Comparison of ENCODE assay signal across 28 cellular contexts in the genomic region with DNA sequence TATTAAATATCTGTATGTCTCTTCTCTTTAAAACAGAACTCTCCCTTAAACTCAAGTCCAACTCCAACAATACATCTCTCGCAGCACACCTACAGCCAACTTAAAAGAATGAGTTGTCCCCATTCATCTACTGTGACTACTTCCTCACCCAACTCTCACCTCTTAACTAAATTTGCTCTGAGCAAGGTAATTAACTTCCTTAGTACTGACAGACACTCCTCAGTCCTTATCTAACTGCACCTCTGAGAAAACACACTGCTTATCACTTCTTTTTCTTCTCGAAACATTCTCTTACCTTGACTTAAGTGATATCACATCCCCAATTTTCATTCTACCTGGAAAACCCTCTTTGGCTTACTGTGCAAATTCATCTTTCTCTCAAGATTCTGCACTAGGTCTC.
"Had no signal": no experiment of that assay in that cellular context is flagged by ENCODE, and none has a peak within 500 bp of the region (broad histone marks: within the 10 kb centered on the region; RNA-seq: fewer than 3 reads in every experiment).

No MANE protein-coding gene starts in this region.

- H3K27ac ChIP-seq: colonic mucosa, esophagus squamous epithelium, left lung, ovary, psoas muscle, sigmoid colon, spleen, testis, tibial artery had no signal

- H3K4me3 ChIP-seq: colonic mucosa, esophagus squamous epithelium, left lung, ovary, psoas muscle, sigmoid colon, spleen, testis, tibial artery had no signal

- H3K4me1 ChIP-seq: left lung, testis had no signal

- H3K9me3 Mint-ChIP-seq: dendritic cell treated with granulocyte-macrophage colony-stimulating factor and Interleukin-4, amounts not matched to agents 40 ng/mL and 50 ng/mL, for 4 days; naive thymus-derived CD8-positive, alpha-beta T cell; stimulated activated memory B cell treated with anti-CD40 and anti-IgM and Interleukin-4, amounts not matched to agents 10 μg/mL and 1 μg/mL and 100 μg/mL, for 72 hours; type B pancreatic cell had no signal

- DNase-seq: colonic mucosa; effector CD8-positive, alpha-beta T cell; erythroblast; esophagus squamous epithelium; foreskin melanocyte; head of caudate nucleus; kidney; left lung; mesenchymal stem cell; midbrain; naive thymus-derived CD8-positive, alpha-beta T cell; nephron progenitor cell; occipital lobe; ovary; posterior cingulate gyrus; psoas muscle; right cardiac atrium; sigmoid colon; spleen; stimulated activated CD4-positive, alpha-beta T cell treated with anti-CD3 and anti-CD28 coated beads, Interleukin-4, amount 100 ng/mL, for 4 hours; stimulated activated naive CD8-positive, alpha-beta T cell treated with anti-CD3 and anti-CD28 coated beads, Interleukin-15, Interleukin-2, amounts not matched to agents 100 U/mL and 50 U/mL, for 24 hours; substantia nigra; testis; tibial artery had no signal

- H3K36me3 ChIP-seq: colonic mucosa, ovary had no signal

- H3K27me3 ChIP-seq: colonic mucosa, esophagus squamous epithelium, left lung, ovary, sigmoid colon, spleen, testis, tibial artery had no signal

- H3K27me3 Mint-ChIP-seq: dendritic cell treated with granulocyte-macrophage colony-stimulating factor and Interleukin-4, amounts not matched to agents 40 ng/mL and 50 ng/mL, for 4 days; naive thymus-derived CD8-positive, alpha-beta T cell; stimulated activated memory B cell treated with anti-CD40 and anti-IgM and Interleukin-4, amounts not matched to agents 10 μg/mL and 1 μg/mL and 100 μg/mL, for 72 hours; type B pancreatic cell had no signal

- FAIRE-seq: endometrium, kidney had no signal

- H3K27ac Mint-ChIP-seq: dendritic cell treated with granulocyte-macrophage colony-stimulating factor and Interleukin-4, amounts not matched to agents 40 ng/mL and 50 ng/mL, for 4 days; nephron progenitor cell; stimulated activated memory B cell treated with anti-CD40 and anti-IgM and Interleukin-4, amounts not matched to agents 10 μg/mL and 1 μg/mL and 100 μg/mL, for 72 hours; type B pancreatic cell had no signal

- H3K9me3 ChIP-seq: colonic mucosa, esophagus squamous epithelium, left lung, ovary, psoas muscle, sigmoid colon, spleen, testis, tibial artery had no signal

- ATAC-seq: left lung; naive thymus-derived CD8-positive, alpha-beta T cell; psoas muscle; right cardiac atrium; stimulated activated memory B cell treated with anti-CD40 and anti-IgM and Interleukin-4, amounts not matched to agents 10 μg/mL and 1 μg/mL and 100 μg/mL, for 72 hours; stimulated activated naive CD8-positive, alpha-beta T cell treated with anti-CD3 and anti-CD28 coated beads, Interleukin-15, Interleukin-2, amounts not matched to agents 100 U/mL and 50 U/mL, for 24 hours had no signal

- H3K4me3 Mint-ChIP-seq: dendritic cell treated with granulocyte-macrophage colony-stimulating factor and Interleukin-4, amounts not matched to agents 40 ng/mL and 50 ng/mL, for 4 days; naive thymus-derived CD8-positive, alpha-beta T cell; nephron progenitor cell; stimulated activated memory B cell treated with anti-CD40 and anti-IgM and Interleukin-4, amounts not matched to agents 10 μg/mL and 1 μg/mL and 100 μg/mL, for 72 hours; type B pancreatic cell had no signal
